Comparison of ENCODE assay signal across 2 cellular contexts in the genomic region with DNA sequence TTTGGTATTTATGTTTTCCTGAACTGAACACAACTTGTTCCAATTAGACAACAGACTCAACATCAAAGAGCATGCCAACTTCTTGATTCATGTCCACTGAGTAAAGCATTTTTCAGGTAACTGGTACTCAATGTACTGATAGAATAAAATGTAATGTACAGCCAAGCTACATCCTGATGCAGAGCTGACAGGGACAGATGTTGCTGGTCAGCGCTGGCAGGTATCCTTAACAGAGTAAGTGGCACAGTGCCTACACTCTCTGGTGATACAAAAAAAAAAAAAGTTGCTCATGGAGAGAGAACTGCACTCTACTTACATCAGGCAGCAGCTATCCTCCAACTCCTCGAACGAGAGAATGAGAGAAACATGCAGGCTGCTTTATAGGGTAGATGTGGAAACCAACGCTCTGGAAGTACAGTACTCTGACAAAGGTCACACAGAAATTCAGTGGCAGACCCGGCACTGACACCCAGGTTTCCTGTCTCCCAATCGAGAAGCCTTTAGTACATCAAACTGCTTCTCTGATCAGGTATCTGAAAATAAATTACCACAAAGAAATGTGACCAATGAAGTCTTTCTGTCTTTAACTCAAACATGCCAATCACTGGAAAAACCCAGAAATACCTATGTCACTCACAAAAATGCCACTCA.
TF ChIP-seq lines count a peak whose summit lies in the region.

No MANE protein-coding gene starts in this region.

TF ChIP-seq in endothelial cell of umbilical vein, 7 proteins besides CTCF, POLR2A, EP300 and RAD21:
- TF ChIP-seq, protein P1, sequence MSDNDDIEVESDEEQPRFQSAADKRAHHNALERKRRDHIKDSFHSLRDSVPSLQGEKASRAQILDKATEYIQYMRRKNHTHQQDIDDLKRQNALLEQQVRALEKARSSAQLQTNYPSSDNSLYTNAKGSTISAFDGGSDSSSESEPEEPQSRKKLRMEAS (IDR thresholded peaks at IDR 0.05; ENCODE audit: insufficient read depth, insufficient read length) = no peak
- TF ChIP-seq MYC (IDR thresholded peaks at IDR 0.05; ENCODE audit: low read depth, low read length) (no peak), JUN (IDR thresholded peaks at IDR 0.05; ENCODE audit: borderline replicate concordance, insufficient read depth, insufficient read length, low read depth) (no peak), EZH2 (IDR thresholded peaks at IDR 0.05; ENCODE audit: borderline replicate concordance, low read depth, low read length, severe bottlenecking) (no peak), FOS (IDR thresholded peaks at IDR 0.05; ENCODE audit: borderline replicate concordance, insufficient read depth, low read length) (no peak), GATA2 (IDR thresholded peaks at IDR 0.05; ENCODE audit: insufficient read depth, insufficient read length, low read depth, low read length) (no peak), POLR2AphosphoS5 (IDR thresholded peaks at IDR 0.05; ENCODE audit: insufficient read depth, low read depth, low read length) (no peak)

TF ChIP-seq in neural cell, 6 proteins besides CTCF, POLR2A, EP300 and RAD21:
- no peak for TF ChIP-seq POLR2AphosphoS5 (IDR thresholded peaks at IDR 0.05)
- no peak for TF ChIP-seq TAF1 (IDR thresholded peaks at IDR 0.05; ENCODE audit: low read depth)
- TF ChIP-seq EZH2 (IDR thresholded peaks at IDR 0.05; ENCODE audit: borderline replicate concordance, insufficient read depth, low read length, poor library complexity, severe bottlenecking) = no peak
- TF ChIP-seq, protein P2, sequence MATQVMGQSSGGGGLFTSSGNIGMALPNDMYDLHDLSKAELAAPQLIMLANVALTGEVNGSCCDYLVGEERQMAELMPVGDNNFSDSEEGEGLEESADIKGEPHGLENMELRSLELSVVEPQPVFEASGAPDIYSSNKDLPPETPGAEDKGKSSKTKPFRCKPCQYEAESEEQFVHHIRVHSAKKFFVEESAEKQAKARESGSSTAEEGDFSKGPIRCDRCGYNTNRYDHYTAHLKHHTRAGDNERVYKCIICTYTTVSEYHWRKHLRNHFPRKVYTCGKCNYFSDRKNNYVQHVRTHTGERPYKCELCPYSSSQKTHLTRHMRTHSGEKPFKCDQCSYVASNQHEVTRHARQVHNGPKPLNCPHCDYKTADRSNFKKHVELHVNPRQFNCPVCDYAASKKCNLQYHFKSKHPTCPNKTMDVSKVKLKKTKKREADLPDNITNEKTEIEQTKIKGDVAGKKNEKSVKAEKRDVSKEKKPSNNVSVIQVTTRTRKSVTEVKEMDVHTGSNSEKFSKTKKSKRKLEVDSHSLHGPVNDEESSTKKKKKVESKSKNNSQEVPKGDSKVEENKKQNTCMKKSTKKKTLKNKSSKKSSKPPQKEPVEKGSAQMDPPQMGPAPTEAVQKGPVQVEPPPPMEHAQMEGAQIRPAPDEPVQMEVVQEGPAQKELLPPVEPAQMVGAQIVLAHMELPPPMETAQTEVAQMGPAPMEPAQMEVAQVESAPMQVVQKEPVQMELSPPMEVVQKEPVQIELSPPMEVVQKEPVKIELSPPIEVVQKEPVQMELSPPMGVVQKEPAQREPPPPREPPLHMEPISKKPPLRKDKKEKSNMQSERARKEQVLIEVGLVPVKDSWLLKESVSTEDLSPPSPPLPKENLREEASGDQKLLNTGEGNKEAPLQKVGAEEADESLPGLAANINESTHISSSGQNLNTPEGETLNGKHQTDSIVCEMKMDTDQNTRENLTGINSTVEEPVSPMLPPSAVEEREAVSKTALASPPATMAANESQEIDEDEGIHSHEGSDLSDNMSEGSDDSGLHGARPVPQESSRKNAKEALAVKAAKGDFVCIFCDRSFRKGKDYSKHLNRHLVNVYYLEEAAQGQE (IDR thresholded peaks at IDR 0.05; ENCODE audit: borderline replicate concordance) = no peak
- no peak for TF ChIP-seq MXI1 (conservative IDR thresholded peaks at IDR 0.05; ENCODE audit: poor library complexity, severe bottlenecking)
- TF ChIP-seq SMC3 (conservative IDR thresholded peaks at IDR 0.05; ENCODE audit: poor library complexity) = no peak
